ENCODE assay signal across 28 cellular contexts in the genomic region with DNA sequence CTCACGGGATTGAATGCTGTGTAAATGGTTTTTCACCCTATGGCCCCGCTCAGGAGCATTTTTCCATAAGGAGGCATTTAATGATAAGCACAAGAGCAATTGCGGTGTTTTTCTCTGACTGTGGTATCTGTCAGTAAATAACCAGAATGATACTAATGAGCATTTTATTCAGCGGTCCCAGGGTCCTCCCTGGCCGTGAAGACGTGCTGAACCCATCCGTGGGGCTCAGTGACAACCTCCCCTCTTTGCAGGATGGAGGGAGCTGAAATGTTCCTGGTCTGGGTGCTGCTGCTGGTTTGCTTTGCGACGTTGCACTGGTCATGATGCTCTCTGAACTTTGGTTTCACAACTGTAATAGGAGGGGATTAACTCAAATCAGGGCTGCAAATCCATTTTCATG.
"Had no signal": no experiment of that assay in that cellular context is flagged by ENCODE, and none has a peak within 500 bp of the region (broad histone marks: within the 10 kb centered on the region; RNA-seq: fewer than 3 reads in every experiment).

No MANE protein-coding gene starts in this region.

- H3K4me3 ChIP-seq: stomach, suprapubic skin, testis, thoracic aorta, thyroid gland, tibial artery, tibial nerve, transverse colon, upper lobe of left lung, upper lobe of right lung, uterus, vagina had no signal

- H3K36me3 Mint-ChIP-seq: stimulated activated effector memory CD8-positive, alpha-beta T cell treated with anti-CD3 and anti-CD28 coated beads, Interleukin-12 subunit alpha, Interleukin-12 subunit beta, amount 100 ng/mL, for 72 hours; stimulated activated memory B cell treated with anti-CD40 and anti-IgM and Interleukin-4, amounts not matched to agents 10 μg/mL and 1 μg/mL and 100 μg/mL, for 72 hours; stimulated activated naive B cell treated with anti-CD40 and anti-IgM and Interleukin-4, amounts not matched to agents 10 μg/mL and 1 μg/mL and 100 μg/mL, for 72 hours; type B pancreatic cell had no signal

- H3K4me3 Mint-ChIP-seq: stimulated activated effector memory CD8-positive, alpha-beta T cell treated with anti-CD3 and anti-CD28 coated beads, Interleukin-12 subunit alpha, Interleukin-12 subunit beta, amount 100 ng/mL, for 72 hours; stimulated activated memory B cell treated with anti-CD40 and anti-IgM and Interleukin-4, amounts not matched to agents 10 μg/mL and 1 μg/mL and 100 μg/mL, for 72 hours; stimulated activated naive B cell treated with anti-CD40 and anti-IgM and Interleukin-4, amounts not matched to agents 10 μg/mL and 1 μg/mL and 100 μg/mL, for 72 hours; stimulated activated naive CD8-positive, alpha-beta T cell treated with anti-CD3 and anti-CD28 coated beads, Interleukin-15, amount 100 ng/mL, for 72 hours; stimulated activated naive CD8-positive, alpha-beta T cell treated with anti-CD3 and anti-CD28 coated beads, Interleukin-15, Interleukin-2, amounts not matched to agents 100 ng/mL and 50 ng/mL, for 24 hours; type B pancreatic cell had no signal

- H3K9me3 Mint-ChIP-seq: type B pancreatic cell had no signal

- H3K27ac Mint-ChIP-seq: stimulated activated effector memory CD8-positive, alpha-beta T cell treated with anti-CD3 and anti-CD28 coated beads, Interleukin-12 subunit alpha, Interleukin-12 subunit beta, amount 100 ng/mL, for 72 hours; stimulated activated memory B cell treated with anti-CD40 and anti-IgM and Interleukin-4, amounts not matched to agents 10 μg/mL and 1 μg/mL and 100 μg/mL, for 72 hours; stimulated activated naive B cell treated with anti-CD40 and anti-IgM and Interleukin-4, amounts not matched to agents 10 μg/mL and 1 μg/mL and 100 μg/mL, for 72 hours; stimulated activated naive CD8-positive, alpha-beta T cell treated with anti-CD3 and anti-CD28 coated beads, Interleukin-15, amount 100 ng/mL, for 72 hours; stimulated activated naive CD8-positive, alpha-beta T cell treated with anti-CD3 and anti-CD28 coated beads, Interleukin-15, Interleukin-2, amounts not matched to agents 100 ng/mL and 50 ng/mL, for 24 hours; type B pancreatic cell had no signal

- H3K36me3 ChIP-seq: stomach, suprapubic skin, thoracic aorta, thyroid gland, tibial artery, tibial nerve, transverse colon, upper lobe of left lung, upper lobe of right lung, uterus, vagina had no signal

- H3K27me3 Mint-ChIP-seq: stimulated activated naive B cell treated with anti-CD40 and anti-IgM and Interleukin-4, amounts not matched to agents 10 μg/mL and 1 μg/mL and 100 μg/mL, for 72 hours; stimulated activated naive CD8-positive, alpha-beta T cell treated with anti-CD3 and anti-CD28 coated beads, Interleukin-15, amount 100 ng/mL, for 72 hours; stimulated activated naive CD8-positive, alpha-beta T cell treated with anti-CD3 and anti-CD28 coated beads, Interleukin-15, Interleukin-2, amounts not matched to agents 100 ng/mL and 50 ng/mL, for 24 hours had no signal

- H3K4me1 ChIP-seq: stomach, suprapubic skin, testis, thyroid gland, tibial artery, tibial nerve, upper lobe of left lung, upper lobe of right lung, uterus, vagina had no signal

- DNase-seq: stimulated activated CD4-positive, alpha-beta T cell treated with anti-CD3 and anti-CD28 coated beads, Interleukin-2, amount 100 ng/mL, for 48 hours; stimulated activated CD4-positive, alpha-beta T cell treated with anti-CD3 and anti-CD28 coated beads, Interleukin-4, amount 100 ng/mL, for 1 hour; stimulated activated CD4-positive, alpha-beta T cell treated with anti-CD3 and anti-CD28 coated beads, Interleukin-4, amount 100 ng/mL, for 24 hours; stimulated activated CD4-positive, alpha-beta T cell treated with anti-CD3 and anti-CD28 coated beads, Interleukin-4, amount 100 ng/mL, for 4 hours; stimulated activated CD8-positive, alpha-beta memory T cell treated with anti-CD3 and anti-CD28 coated beads, Interleukin-4, amount 100 ng/mL, for 48 hours; stimulated activated naive B cell treated with anti-CD40 and anti-IgM and Interleukin-4, amounts not matched to agents 10 μg/mL and 1 μg/mL and 100 μg/mL, for 72 hours; stimulated activated naive CD4-positive, alpha-beta T cell; stimulated activated naive CD4-positive, alpha-beta T cell treated with Interleukin-2 at 50 U/mL for 16 hours; stimulated activated naive CD8-positive, alpha-beta T cell treated with anti-CD3 and anti-CD28 coated beads, Interleukin-15, amount 100 ng/mL, for 72 hours; stimulated activated naive CD8-positive, alpha-beta T cell treated with anti-CD3 and anti-CD28 coated beads, Interleukin-15, Interleukin-2, amounts not matched to agents 100 U/mL and 50 U/mL, for 24 hours; stomach; substantia nigra; testis; thyroid gland; tibial artery; transverse colon; trophoblast cell; upper lobe of left lung; upper lobe of right lung; uterus had no signal

- H3K9me3 ChIP-seq: stomach, suprapubic skin, testis, thoracic aorta, thyroid gland, tibial artery, tibial nerve, transverse colon, upper lobe of left lung, upper lobe of right lung, uterus, vagina had no signal

- ATAC-seq: stimulated activated memory B cell treated with anti-CD40 and anti-IgM and Interleukin-4, amounts not matched to agents 10 μg/mL and 1 μg/mL and 100 μg/mL, for 72 hours; stimulated activated naive B cell treated with anti-CD40 and anti-IgM and Interleukin-4, amounts not matched to agents 10 μg/mL and 1 μg/mL and 100 μg/mL, for 72 hours; stimulated activated naive CD8-positive, alpha-beta T cell treated with anti-CD3 and anti-CD28 coated beads, Interleukin-15, amount 100 ng/mL, for 72 hours; stimulated activated naive CD8-positive, alpha-beta T cell treated with anti-CD3 and anti-CD28 coated beads, Interleukin-15, Interleukin-2, amounts not matched to agents 100 U/mL and 50 U/mL, for 24 hours; upper lobe of right lung had no signal

- H3K27ac ChIP-seq: stomach, suprapubic skin, testis, thoracic aorta, thyroid gland, tibial artery, tibial nerve, transverse colon, upper lobe of left lung, upper lobe of right lung, uterus, vagina had no signal

- H3K27me3 ChIP-seq: suprapubic skin, testis, thyroid gland, tibial artery, tibial nerve, transverse colon, upper lobe of left lung, upper lobe of right lung, uterus, vagina had no signal

- H3K4me1 Mint-ChIP-seq: stimulated activated effector memory CD8-positive, alpha-beta T cell treated with anti-CD3 and anti-CD28 coated beads, Interleukin-12 subunit alpha, Interleukin-12 subunit beta, amount 100 ng/mL, for 72 hours; stimulated activated memory B cell treated with anti-CD40 and anti-IgM and Interleukin-4, amounts not matched to agents 10 μg/mL and 1 μg/mL and 100 μg/mL, for 72 hours; stimulated activated naive B cell treated with anti-CD40 and anti-IgM and Interleukin-4, amounts not matched to agents 10 μg/mL and 1 μg/mL and 100 μg/mL, for 72 hours; stimulated activated naive CD8-positive, alpha-beta T cell treated with anti-CD3 and anti-CD28 coated beads, Interleukin-15, amount 100 ng/mL, for 72 hours had no signal
